ENCODE assay signal across 8 cellular contexts in genomic region chr3:128095222-128095703, GRCh38. TPM values are rescaled to one million over a fixed set of nuclear protein-coding genes. Genes with fewer than 3 reads are reported as not detected.
DNase-seq lines count a peak whose midpoint lies in the region; ATAC-seq, FAIRE-seq and TF ChIP-seq lines count a peak whose summit lies in the region.

No MANE protein-coding gene starts in this region.

- H3K18ac ChIP-seq in IMR-90 (ENCODE audit: low read depth, low read length): no peak overlapping the region

- no peak overlapping the region for H3K4me3 Mint-ChIP-seq in activated T-helper 17 cell treated with anti-CD3 and anti-CD28 coated beads, Interleukin-2, amount 50 U/mL, for 72 hours

- ATAC-seq in GM19468 (IDR thresholded peaks at IDR 0.05; ENCODE audit: extremely low read depth, unreplicated experiment) (peak; percentile 78), IMR-90 (ENCODE audit: low read depth) (peak; percentile 99), foreskin keratinocyte (peak; percentile 96)
- ATAC-seq in activated T-helper 17 cell treated with anti-CD3 and anti-CD28 coated beads, Interleukin-2, amount 50 U/mL, for 72 hours (replicated peaks): peak; percentile 99

- POLR2A ChIA-PET in IMR-90 (lab: Charles Lee; ENCODE audit: unreplicated experiment): no interaction called here

- no peak overlapping the region for H2AK9ac ChIP-seq in IMR-90 (replicated peaks; ENCODE audit: low read depth, low read length, poor library complexity)

- H4K8ac ChIP-seq in IMR-90 (ENCODE audit: low read depth in 2 of 2, low read length in 2 of 2): peak overlapping the region in 1 of 2 experiments; percentile 81; a peak in 2 of 4 replicates

- H2BK120ac ChIP-seq in IMR-90 (ENCODE audit: low read depth, low read length): 0 out of 2 replicates have a peak overlapping the region, but pooled peaks have one; percentile 28

- CTCF ChIA-PET in IMR-90 (lab: Yijun Ruan, JAX): interaction anchor here (0.6 to 3.2 kb wide), 11 partner anchors 10 to 82 kb away, joined by 3 to 26 read pairs (median 4); partner anchors contain the start of gene RUVBL1

- H3K14ac ChIP-seq in IMR-90 (replicated peaks; ENCODE audit: low read depth, low read length): no peak overlapping the region; the same call in 1 of the 2 replicates

- H3K9ac ChIP-seq in IMR-90 (ENCODE audit: low read depth, low read length): no peak overlapping the region

- no peak for TF ChIP-seq POLR2A in IMR-90 (IDR thresholded peaks at IDR 0.05; ENCODE audit: low read depth, low read length)

- no peaks in the 10 kb centered on the region for H3K9me3 ChIP-seq in IMR-90 (ENCODE audit: control insufficient read depth, insufficient read depth, low read length)
- no peaks in the 10 kb centered on the region for H3K9me3 ChIP-seq in osteoblast (ENCODE audit: low read depth, low read length)
- no peaks in the 10 kb centered on the region for H3K9me3 ChIP-seq in tibial artery

- H3K9me1 ChIP-seq in IMR-90 (ENCODE audit: insufficient read depth, low read length): no peaks in the 10 kb centered on the region

- H2BK20ac ChIP-seq in IMR-90 (ENCODE audit: low read depth, low read length): no peak overlapping the region

- H2AFZ ChIP-seq in IMR-90 (replicated peaks; ENCODE audit: low read length, poor library complexity) (peak overlapping the region; percentile 36), osteoblast (ENCODE audit: low read length) (no peak overlapping the region)

- peak overlapping the region; percentile 45; the same call in 1 of the 2 replicates for H4K91ac ChIP-seq in IMR-90 (ENCODE audit: insufficient read depth, low read depth, low read length)

- FAIRE-seq in RCC 7860 (lab: Jason Lieb, UNC): no peak

- H3K27me3 ChIP-seq in IMR-90 (ENCODE audit: control insufficient read depth, insufficient read depth, low read length): no peaks in the 10 kb centered on the region
- H3K27me3 ChIP-seq in foreskin keratinocyte: no peaks in the 10 kb centered on the region
- H3K27me3 ChIP-seq in osteoblast (ENCODE audit: insufficient read depth, low read length): no peaks in the 10 kb centered on the region
- no peaks in the 10 kb centered on the region for H3K27me3 ChIP-seq in tibial artery

- TF ChIP-seq CTCF in IMR-90 (conservative IDR thresholded peaks at IDR 0.05; ENCODE audit: low read depth, low read length) (peak; percentile 92), foreskin keratinocyte (conservative IDR thresholded peaks at IDR 0.05) (peak; percentile 99), osteoblast (IDR thresholded peaks at IDR 0.05; ENCODE audit: extremely low read depth, low read depth, low read length) (peak; percentile 94), tibial artery (IDR thresholded peaks at IDR 0.05) (peak; percentile 78)

- H3K4me1 ChIP-seq in IMR-90 (ENCODE audit: control insufficient read depth, insufficient read depth, low read length) (peaks cover 5% of the 10 kb centered on the region), foreskin keratinocyte (peaks cover 6% of the 10 kb centered on the region), osteoblast (ENCODE audit: insufficient read depth, low read length) (peaks cover 12% of the 10 kb centered on the region), tibial artery (peaks cover 0 to 3% (median 0%) of the 10 kb centered on the region in 4 donors)

- WGBS in IMR-90 (ENCODE audit: extremely low coverage in 2 of 2, insufficient read length in 1 of 2), 2 experiments: 100% methylated on average over 2 of the region's 6 CpGs; no CpG with 5 or more reads in 1 of the 2 experiments

- peaks cover 12 to 31% of the 10 kb centered on the region in 2 experiments for H3K79me1 ChIP-seq in IMR-90 (ENCODE audit: low read depth in 1 of 2, low read length in 2 of 2)

- intact Hi-C loops in IMR-90 (cut with micrococcal nuclease): loop anchor here (1.0 kb wide), 4 partner anchors 38 to 513 kb away; no protein-coding TSS in a partner anchor
- intact Hi-C loops in tibial artery (cut with DNase I; ENCODE audit: low total_unique reads): no loop called here

- peak overlapping the region; percentile 56; the same call in 1 of the 2 replicates for H2AK5ac ChIP-seq in IMR-90 (ENCODE audit: low read depth, low read length)

- H2BK15ac ChIP-seq in IMR-90 (ENCODE audit: low read depth, low read length): no peak overlapping the region; the same call in 2 of the 3 replicates

- no peak overlapping the region for H3K4me3 ChIP-seq in IMR-90 (ENCODE audit: insufficient read depth, low read depth, low read length)
- H3K4me3 ChIP-seq in osteoblast (ENCODE audit: insufficient read depth, low read length): no peak overlapping the region
- H3K4me3 ChIP-seq in tibial artery: no peak overlapping the region

- peaks cover 93% of the 10 kb centered on the region for H3K36me3 Mint-ChIP-seq in activated T-helper 17 cell treated with anti-CD3 and anti-CD28 coated beads, Interleukin-2, amount 50 U/mL, for 72 hours (ENCODE audit: low read depth)

- no peaks in the 10 kb centered on the region for H3K9me3 Mint-ChIP-seq in activated T-helper 17 cell treated with anti-CD3 and anti-CD28 coated beads, Interleukin-2, amount 50 U/mL, for 72 hours

- TF ChIP-seq RAD21 in IMR-90 (IDR thresholded peaks at IDR 0.05; ENCODE audit: low read length): peak; percentile 93

- H3K27ac ChIP-seq in IMR-90 (ENCODE audit: insufficient read depth, low read length) (no peak overlapping the region; the same call in 1 of the 2 replicates), foreskin keratinocyte (no peak overlapping the region), osteoblast (ENCODE audit: low read depth, low read length) (peak overlapping the region; percentile 38), tibial artery (no peak overlapping the region)

- peak; percentile 58 for DNase-seq in CMK (ENCODE audit: low read depth)
- peak; percentile 83 for DNase-seq in IMR-90
- DNase-seq in RCC 7860 (ENCODE audit: low spot score): peak; percentile 62
- peak; percentile 79 to 88 for DNase-seq in foreskin keratinocyte
- DNase-seq in osteoblast (ENCODE audit: insufficient read length, low spot score, missing footprints): peak; percentile 94
- DNase-seq in tibial artery: peak; percentile 70 to 82

- H4K5ac ChIP-seq in IMR-90 (ENCODE audit: low read depth, low read length): no peak overlapping the region

- H3K4me1 Mint-ChIP-seq in activated T-helper 17 cell treated with anti-CD3 and anti-CD28 coated beads, Interleukin-2, amount 50 U/mL, for 72 hours: peaks cover 5% of the 10 kb centered on the region

- dilution Hi-C loops in IMR-90 (cut with HindIII; ENCODE audit: low sequenced_read_pairs, unreplicated experiment): no loop called here

- BruUV-seq in IMR-90 (replicated peaks; lab: Mats Ljungman, UMichigan): no TSS peak

- H3K56ac ChIP-seq in IMR-90 (ENCODE audit: extremely low read depth, insufficient read depth, low read length): no peak overlapping the region; the same call in 1 of the 2 replicates

- H3K27me3 Mint-ChIP-seq in activated T-helper 17 cell treated with anti-CD3 and anti-CD28 coated beads, Interleukin-2, amount 50 U/mL, for 72 hours: no peaks in the 10 kb centered on the region

- in situ Hi-C loops in IMR-90 (cut with MboI; ENCODE audit: low sequenced_read_pairs): loop anchor here (5.0 to 10.0 kb wide), 3 partner anchors 37 to 497 kb away; no protein-coding TSS in a partner anchor

- H4K20me1 ChIP-seq in IMR-90 (ENCODE audit: insufficient read depth, low read length): 0 out of 2 replicates have a peak, but pooled peaks cover 3% of the 10 kb centered on the region
- H4K20me1 ChIP-seq in osteoblast (ENCODE audit: insufficient read depth, low read length): no peaks in the 10 kb centered on the region

- peaks cover 3% of the 10 kb centered on the region for H3K79me2 ChIP-seq in osteoblast (ENCODE audit: insufficient read depth, low read length)

- H3K4me2 ChIP-seq in IMR-90 (ENCODE audit: low read depth, low read length): no peak overlapping the region
- no peak overlapping the region for H3K4me2 ChIP-seq in osteoblast (ENCODE audit: insufficient read depth, low read length)

- no peak overlapping the region for H3K23ac ChIP-seq in IMR-90 (ENCODE audit: low read depth, low read length)

- peak overlapping the region; percentile 21 for H3K27ac Mint-ChIP-seq in activated T-helper 17 cell treated with anti-CD3 and anti-CD28 coated beads, Interleukin-2, amount 50 U/mL, for 72 hours

- no peak overlapping the region for H2BK5ac ChIP-seq in IMR-90 (ENCODE audit: low read depth, low read length, poor library complexity, severe bottlenecking)

- H3K36me3 ChIP-seq in IMR-90 (ENCODE audit: control insufficient read depth, insufficient read depth, low read length) (peaks cover 31% of the 10 kb centered on the region), osteoblast (ENCODE audit: insufficient read depth, low read length) (peaks cover 41% of the 10 kb centered on the region), tibial artery (peaks cover 30 to 64% (median 39%) of the 10 kb centered on the region in 3 donors)

- peak overlapping the region; percentile 77 for H3K4ac ChIP-seq in IMR-90 (ENCODE audit: low read depth, low read length)

TF ChIP-seq in IMR-90, 13 proteins besides CTCF, POLR2A, EP300 and RAD21 (continues in another document):
- no peak for TF ChIP-seq CHD1 (IDR thresholded peaks at IDR 0.05; ENCODE audit: low read depth, low read length)
- TF ChIP-seq RCOR1 (IDR thresholded peaks at IDR 0.05; ENCODE audit: insufficient replicate concordance, low read length): no peak

RNA-seq across cellular contexts. Expression of gene RUVBL1, which starts 28.3 kb away (rescaled TPM):
- total RNA-seq in IMR-90 (2012; rRNA removed) (83.3 and 99.2 TPM in 2 replicates), foreskin keratinocyte (98.5 and 114 TPM in 2 replicates), osteoblast (40.1 and 41.6 TPM in 2 replicates)
- polyA plus RNA-seq in IMR-90 (2012; rRNA removed) (68.7 and 75.2 TPM in 2 replicates), foreskin keratinocyte (99.4 and 119 TPM in 2 replicates)
- 43.0 and 49.3 TPM in 2 replicates for polyA plus RNA-seq in IMR-90 (2012; cell fraction: cytosol; rRNA removed)
- polyA plus RNA-seq in IMR-90 (2012; cell fraction: nucleus; rRNA removed; ENCODE audit: low replicate concordance): 21.0 and 28.8 TPM in 2 replicates
- total RNA-seq in activated T-helper 17 cell treated with anti-CD3 and anti-CD28 coated beads, Interleukin-2, amount 50 U/mL, for 72 hours: 10 to 100 TPM; 37.6 to 95.2 TPM

RNA-seq across cellular contexts. Expression of gene SEC61A1, which starts 43.0 kb away (rescaled TPM):
- total RNA-seq in IMR-90 (2012; rRNA removed) (478 and 487 TPM in 2 replicates), foreskin keratinocyte (219 and 254 TPM in 2 replicates), osteoblast (350 and 355 TPM in 2 replicates)
- polyA plus RNA-seq in IMR-90 (2012; rRNA removed) (347 and 377 TPM in 2 replicates), foreskin keratinocyte (185 and 203 TPM in 2 replicates)
- polyA plus RNA-seq in IMR-90 (2012; cell fraction: cytosol; rRNA removed): 212 and 332 TPM in 2 replicates
- 308 and 317 TPM in 2 replicates for polyA plus RNA-seq in IMR-90 (2012; cell fraction: nucleus; rRNA removed; ENCODE audit: low replicate concordance)
- 100 to 1,000 TPM; 134 to 189 TPM for total RNA-seq in activated T-helper 17 cell treated with anti-CD3 and anti-CD28 coated beads, Interleukin-2, amount 50 U/mL, for 72 hours

RNA-seq across cellular contexts. Expression of gene EEFSEC, which starts 58.0 kb away (rescaled TPM):
- total RNA-seq in IMR-90 (2012; rRNA removed) (4.4 and 4.5 TPM in 2 replicates), foreskin keratinocyte (9.7 and 11.9 TPM in 2 replicates), osteoblast (4.4 and 5.1 TPM in 2 replicates)
- polyA plus RNA-seq in IMR-90 (2012; rRNA removed) (9.3 and 10.6 TPM in 2 replicates), foreskin keratinocyte (16.8 and 17.6 TPM in 2 replicates)
- polyA plus RNA-seq in IMR-90 (2012; cell fraction: cytosol; rRNA removed): 5.9 and 11.2 TPM in 2 replicates
- 7.5 and 15.5 TPM in 2 replicates for polyA plus RNA-seq in IMR-90 (2012; cell fraction: nucleus; rRNA removed; ENCODE audit: low replicate concordance)
- total RNA-seq in activated T-helper 17 cell treated with anti-CD3 and anti-CD28 coated beads, Interleukin-2, amount 50 U/mL, for 72 hours: 10 to 100 TPM; 10.5 to 12.8 TPM
